In genomic region chr3:53509494-53509893, GRCh38 we compare ENCODE assay signal across 2 cellular contexts.
TF ChIP-seq lines count a peak whose summit lies in the region.

No MANE protein-coding gene starts in this region.

TF ChIP-seq in GM23338, 12 proteins besides CTCF, POLR2A, EP300 and RAD21 (continued from another document):
- TF ChIP-seq ZNF462 (CRISPR knock-in tag; IDR thresholded peaks at IDR 0.05): no peak
- no peak for TF ChIP-seq ETS1 (IDR thresholded peaks at IDR 0.05)
- TF ChIP-seq REST (IDR thresholded peaks at IDR 0.05; ENCODE audit: unreplicated experiment): no peak
- no peak for TF ChIP-seq EZH2phosphoT487 (IDR thresholded peaks at IDR 0.05; ENCODE audit: unreplicated experiment)

TF ChIP-seq in WTC11, 78 proteins besides CTCF, POLR2A, EP300 and RAD21 (continued from another document):
- no peak for TF ChIP-seq E2F1 (CRISPR knock-in tag; IDR thresholded peaks at IDR 0.05)
- no peak for TF ChIP-seq ZNF281 (CRISPR knock-in tag; IDR thresholded peaks at IDR 0.05)
- TF ChIP-seq ATF6 (CRISPR knock-in tag; IDR thresholded peaks at IDR 0.05): no peak
- TF ChIP-seq ZSCAN18 (CRISPR knock-in tag; IDR thresholded peaks at IDR 0.05): no peak
- TF ChIP-seq NR1H2 (CRISPR knock-in tag; IDR thresholded peaks at IDR 0.05): no peak
- no peak for TF ChIP-seq NFYB (CRISPR knock-in tag; conservative IDR thresholded peaks at IDR 0.05; ENCODE audit: low read depth)
- TF ChIP-seq AFF4 (CRISPR knock-in tag; IDR thresholded peaks at IDR 0.05; ENCODE audit: borderline replicate concordance): no peak
TF ChIP-seq in WTC11: peak in this region for 0.
